16 cellular contexts compared by ENCODE assay signal in the genomic region with DNA sequence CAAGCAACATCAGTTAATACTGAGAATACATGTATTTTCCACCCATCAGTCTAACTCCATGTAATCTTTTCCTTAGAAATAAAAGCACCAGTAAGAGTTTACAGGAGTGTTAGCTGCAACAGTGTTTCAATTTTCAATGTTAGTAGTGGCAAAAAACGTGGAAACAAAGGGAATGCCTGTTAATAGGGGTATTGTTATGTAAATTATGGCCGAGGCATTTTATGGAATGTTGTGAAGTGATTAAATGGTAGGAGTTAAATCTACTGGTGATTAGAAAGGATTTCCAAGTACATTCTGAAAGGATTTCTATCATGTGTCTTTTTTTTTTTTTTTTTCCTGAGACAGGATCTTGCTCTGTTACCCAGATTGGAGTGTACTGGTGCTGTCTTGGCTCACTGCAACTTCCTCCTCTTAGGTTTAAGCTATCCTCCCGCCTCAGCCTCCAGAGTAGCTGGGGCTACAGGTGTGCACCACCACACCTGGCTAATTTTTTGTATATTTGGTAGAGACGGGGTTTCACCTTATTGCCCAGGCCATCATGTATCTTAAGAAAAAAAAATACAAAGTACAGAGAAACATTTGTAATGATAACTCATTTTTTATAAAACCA. TPM values are rescaled to one million over a fixed set of nuclear protein-coding genes. Genes with fewer than 3 reads are reported as not detected.
DNase-seq lines count a peak whose midpoint lies in the region; ATAC-seq and TF ChIP-seq lines count a peak whose summit lies in the region.
"Had no signal": no experiment of that assay in that cellular context is flagged by ENCODE, and none has a peak within 500 bp of the region (broad histone marks: within the 10 kb centered on the region; RNA-seq: fewer than 3 reads in every experiment).

No MANE protein-coding gene starts in this region.

- no peaks in the 10 kb centered on the region for H3K27me3 ChIP-seq in H9 (ENCODE audit: insufficient read depth, low read length)
- H3K27me3 ChIP-seq: BLaER1 had no signal

- H3K18ac ChIP-seq in H9 (ENCODE audit: insufficient read length, low read depth, low read length) = no peak overlapping the region

- H2BK5ac ChIP-seq in H9 (ENCODE audit: insufficient read length, low read length) = no peak overlapping the region

- TF ChIP-seq CTCF in H9 (conservative IDR thresholded peaks at IDR 0.05) (no peak), WTC11 (IDR thresholded peaks at IDR 0.05) (no peak)

- H3K36me3 Mint-ChIP-seq in H9 (ENCODE audit: insufficient read depth in 1 of 3, low read depth in 3 of 3) (peaks cover 7 to 10% (median 8%) of the 10 kb centered on the region in 3 experiments; a peak in 6 of 7 replicates), WTC11 (peaks cover 4% of the 10 kb centered on the region)
- H3K36me3 Mint-ChIP-seq in stimulated activated naive B cell treated with anti-CD40 and anti-IgM and Interleukin-4, amounts not matched to agents 10 μg/mL and 1 μg/mL and 100 μg/mL, for 72 hours = peaks cover 3 to 15% of the 10 kb centered on the region in 2 donors
- no peaks in the 10 kb centered on the region for H3K36me3 Mint-ChIP-seq in activated T-helper 17 cell treated with anti-CD3 and anti-CD28 coated beads, Interleukin-2, amount 50 U/mL, for 72 hours (ENCODE audit: low read depth)

- no peak overlapping the region for H4K8ac ChIP-seq in H9 (replicated peaks; ENCODE audit: insufficient read length, low read depth, low read length)

- no peak overlapping the region for H2BK120ac ChIP-seq in H9 (ENCODE audit: low read depth, low read length, poor library complexity, severe bottlenecking)

- peak overlapping the region; percentile 46 for H3K4me2 ChIP-seq in H9 (ENCODE audit: insufficient read depth, insufficient read length, low read length)
- H3K4me2 ChIP-seq: BLaER1 had no signal

- no peak overlapping the region for H3K14ac ChIP-seq in H9 (ENCODE audit: insufficient read depth, low read length)

- no peak overlapping the region for H2AFZ ChIP-seq in H9 (ENCODE audit: low read length)

- intact Hi-C loops in posterior cingulate gyrus (cut with DNase I) = no loop called here

- no peak overlapping the region for H3K9ac ChIP-seq in H9 (ENCODE audit: extremely low read depth, insufficient read length, low read length)
- H3K9ac ChIP-seq: BLaER1 had no signal

- H3K79me1 ChIP-seq in H9 (ENCODE audit: insufficient read depth, low read depth, low read length, poor library complexity, severe bottlenecking) = no peaks in the 10 kb centered on the region

- no peak overlapping the region for H3K56ac ChIP-seq in H9 (ENCODE audit: insufficient read length, low read depth, low read length)

- peak overlapping the region in 1 of 2 experiments; percentile 65; a peak in 3 of 5 replicates for H3K4me3 Mint-ChIP-seq in H9
- H3K4me3 Mint-ChIP-seq in WTC11 = peak overlapping the region; percentile 11; the same call in 1 of the 2 replicates
- no peak overlapping the region for H3K4me3 Mint-ChIP-seq in stimulated activated naive B cell treated with anti-CD40 and anti-IgM and Interleukin-4, amounts not matched to agents 10 μg/mL and 1 μg/mL and 100 μg/mL, for 72 hours
- H3K4me3 Mint-ChIP-seq in activated T-helper 17 cell treated with anti-CD3 and anti-CD28 coated beads, Interleukin-2, amount 50 U/mL, for 72 hours = no peak overlapping the region

- peak; percentile 51 for ATAC-seq in WTC11
- no peak for ATAC-seq in stimulated activated naive B cell treated with anti-CD40 and anti-IgM and Interleukin-4, amounts not matched to agents 10 μg/mL and 1 μg/mL and 100 μg/mL, for 72 hours (replicated peaks)
- no peak for ATAC-seq in activated T-helper 17 cell treated with anti-CD3 and anti-CD28 coated beads, Interleukin-2, amount 50 U/mL, for 72 hours (replicated peaks)
- ATAC-seq: HCT116, Panc1, SK-N-SH treated with all-trans-retinoic acid at 6 μM for 48 hours had no signal

- DNase-seq in H9 (no peak), WTC11 (ENCODE audit: low spot score) (no peak), iPS-NIHi11 (ENCODE audit: low spot score) (peak; percentile 18), posterior cingulate gyrus (no peak), AG20443 (ENCODE audit: low spot score) (no peak)
- no peak for DNase-seq in stimulated activated naive B cell treated with anti-CD40 and anti-IgM and Interleukin-4, amounts not matched to agents 10 μg/mL and 1 μg/mL and 100 μg/mL, for 72 hours
- DNase-seq: KBM-7, NCI-H1092, NCI-H2107, NCI-H69, Right ventricle myocardium superior had no signal

- H4K91ac ChIP-seq in H9 (ENCODE audit: insufficient read length, low read depth, low read length) = no peak overlapping the region

- H3K9me3 ChIP-seq in H9 (ENCODE audit: control insufficient read depth, low read depth, low read length) = no peaks in the 10 kb centered on the region

- H2BK12ac ChIP-seq in H9 (ENCODE audit: insufficient read length, low read depth, low read length) = no peak overlapping the region

- no peaks in the 10 kb centered on the region for H4K20me1 ChIP-seq in H9 (ENCODE audit: control insufficient read depth, insufficient read depth, insufficient read length)

- POLR2A ChIA-PET in WTC11 (lab: Charles Lee) = interaction anchor here (0.6 to 0.7 kb wide), 2 partner anchors 21 to 1923 kb away, joined by 3 to 5 read pairs; no protein-coding TSS in a partner anchor

- no peaks in the 10 kb centered on the region for H3K23me2 ChIP-seq in H9 (ENCODE audit: insufficient read length, low read depth, low read length, poor library complexity, severe bottlenecking)

- H3K79me2 ChIP-seq in H9 (ENCODE audit: insufficient read depth, low read length) = peaks cover 5% of the 10 kb centered on the region; the same call in 1 of the 2 replicates

- no peaks in the 10 kb centered on the region for H3K4me1 ChIP-seq in H9 (ENCODE audit: insufficient read depth, low read length)

- H3K27ac ChIP-seq in H9 (ENCODE audit: insufficient read length, low read depth, low read length) = peak overlapping the region; percentile 86
- H3K27ac ChIP-seq: BLaER1 had no signal

- H3K4ac ChIP-seq in H9 (ENCODE audit: low read depth, low read length) = no peak overlapping the region

- H2BK15ac ChIP-seq in H9 (ENCODE audit: low read depth, low read length) = no peak overlapping the region

- H3K27me3 Mint-ChIP-seq in H9 (ENCODE audit: low read depth) (no peaks in the 10 kb centered on the region), WTC11 (ENCODE audit: low read depth) (no peaks in the 10 kb centered on the region)
- no peaks in the 10 kb centered on the region for H3K27me3 Mint-ChIP-seq in stimulated activated naive B cell treated with anti-CD40 and anti-IgM and Interleukin-4, amounts not matched to agents 10 μg/mL and 1 μg/mL and 100 μg/mL, for 72 hours
- no peaks in the 10 kb centered on the region for H3K27me3 Mint-ChIP-seq in activated T-helper 17 cell treated with anti-CD3 and anti-CD28 coated beads, Interleukin-2, amount 50 U/mL, for 72 hours

- peak overlapping the region; percentile 36 for H3T11ph ChIP-seq in H9 (ENCODE audit: low read length)

- peaks cover 16 to 17% of the 10 kb centered on the region in 2 experiments for H3K4me1 Mint-ChIP-seq in H9
- H3K4me1 Mint-ChIP-seq in WTC11 = peaks cover 17% of the 10 kb centered on the region
- H3K4me1 Mint-ChIP-seq in stimulated activated naive B cell treated with anti-CD40 and anti-IgM and Interleukin-4, amounts not matched to agents 10 μg/mL and 1 μg/mL and 100 μg/mL, for 72 hours = peaks cover 14 to 36% of the 10 kb centered on the region in 2 donors
- H3K4me1 Mint-ChIP-seq in activated T-helper 17 cell treated with anti-CD3 and anti-CD28 coated beads, Interleukin-2, amount 50 U/mL, for 72 hours = peaks cover 16% of the 10 kb centered on the region

- no peak overlapping the region for H4K5ac ChIP-seq in H9 (ENCODE audit: insufficient read length, low read depth, low read length)

- no peak overlapping the region for H2AK5ac ChIP-seq in H9 (ENCODE audit: insufficient read length, low read length)

- peak overlapping the region; percentile 91 to 98 (median 97) for H3K27ac Mint-ChIP-seq in H9
- H3K27ac Mint-ChIP-seq in WTC11 = peak overlapping the region; percentile 97
- H3K27ac Mint-ChIP-seq in stimulated activated naive B cell treated with anti-CD40 and anti-IgM and Interleukin-4, amounts not matched to agents 10 μg/mL and 1 μg/mL and 100 μg/mL, for 72 hours = peak overlapping the region; percentile 31
- H3K27ac Mint-ChIP-seq in activated T-helper 17 cell treated with anti-CD3 and anti-CD28 coated beads, Interleukin-2, amount 50 U/mL, for 72 hours = no peak overlapping the region

- 57% methylated on average over 1 of the region's 4 CpGs for WGBS in H9 (ENCODE audit: extremely low coverage, insufficient read length, low lambda C conversion rate)

- no peak overlapping the region for H2BK20ac ChIP-seq in H9 (ENCODE audit: low read depth, low read length, poor library complexity, severe bottlenecking)

- peaks cover 4 to 10% of the 10 kb centered on the region in 2 experiments for H3K9me3 Mint-ChIP-seq in H9
- H3K9me3 Mint-ChIP-seq in WTC11 = peaks cover 8% of the 10 kb centered on the region
- peaks cover 2 to 5% of the 10 kb centered on the region in 2 donors for H3K9me3 Mint-ChIP-seq in stimulated activated naive B cell treated with anti-CD40 and anti-IgM and Interleukin-4, amounts not matched to agents 10 μg/mL and 1 μg/mL and 100 μg/mL, for 72 hours
- H3K9me3 Mint-ChIP-seq in activated T-helper 17 cell treated with anti-CD3 and anti-CD28 coated beads, Interleukin-2, amount 50 U/mL, for 72 hours = no peaks in the 10 kb centered on the region

- CTCF ChIA-PET in WTC11 (lab: Charles Lee) = no interaction called here

- no peak overlapping the region for H3K23ac ChIP-seq in H9 (ENCODE audit: insufficient read length, low read depth, low read length)

TF ChIP-seq in WTC11, 78 proteins besides CTCF, POLR2A, EP300 and RAD21 (continues in another document):
- TF ChIP-seq OVOL2 (CRISPR knock-in tag; IDR thresholded peaks at IDR 0.05; ENCODE audit: borderline replicate concordance) = no peak
- no peak for TF ChIP-seq ZNF317 (CRISPR knock-in tag; IDR thresholded peaks at IDR 0.05; ENCODE audit: borderline replicate concordance, low read depth)

RNA-seq across cellular contexts. Expression of gene ATP6V1A, which starts 6.6 kb away (rescaled TPM):
- 73.4 and 80.4 TPM in 2 replicates for total RNA-seq in H9 (2021)
- 85.6 to 90.7 TPM (median 88.9 TPM) in 3 replicates for total RNA-seq in WTC11 (2021)
- 10 to 100 TPM; 27.0 to 39.6 TPM for total RNA-seq in activated T-helper 17 cell treated with anti-CD3 and anti-CD28 coated beads, Interleukin-2, amount 50 U/mL, for 72 hours

RNA-seq across cellular contexts. Expression of gene NAA50, which starts 7.4 kb away (rescaled TPM):
- total RNA-seq in H9 (2021) (216 and 226 TPM in 2 replicates), WTC11 (2021) (170 to 193 TPM (median 175 TPM) in 3 replicates)
- 100 to 1,000 TPM in 1 of 2 donors, 10 to 100 TPM in 1; 62.1 to 152 TPM for total RNA-seq in activated T-helper 17 cell treated with anti-CD3 and anti-CD28 coated beads, Interleukin-2, amount 50 U/mL, for 72 hours

RNA-seq across cellular contexts. Expression of gene USF3, which starts 57.0 kb away (rescaled TPM):
- total RNA-seq in H9 (2021) = 12.0 and 13.8 TPM in 2 replicates
- 14.8 to 16.4 TPM (median 15.9 TPM) in 3 replicates for total RNA-seq in WTC11 (2021)
- 10 to 100 TPM; 14.6 to 19.9 TPM for total RNA-seq in activated T-helper 17 cell treated with anti-CD3 and anti-CD28 coated beads, Interleukin-2, amount 50 U/mL, for 72 hours
